Comparison of ENCODE assay signal across 8 cellular contexts in genomic region chr1:101238681-101239094, GRCh38. TPM values are rescaled to one million over a fixed set of nuclear protein-coding genes. Genes with fewer than 3 reads are reported as not detected.
A peak's percentile ranks its signal among the peaks of the same experiment; 100 is the strongest.
DNase-seq lines count a peak whose midpoint lies in the region; ATAC-seq, FAIRE-seq and TF ChIP-seq lines count a peak whose summit lies in the region.

No MANE protein-coding gene starts in this region.

- peaks cover 7% of the 10 kb centered on the region for H3K36me3 ChIP-seq in HAP-1 (replicated peaks)
- H3K36me3 ChIP-seq in bronchial epithelial cell (ENCODE audit: control insufficient read depth, insufficient read depth, low read length): no peaks in the 10 kb centered on the region

- H3K4me3 ChIP-seq in HAP-1 (peak overlapping the region; percentile 58), bronchial epithelial cell (ENCODE audit: low read depth, low read length) (no peak overlapping the region)

- no peaks in the 10 kb centered on the region for H3K9me3 ChIP-seq in HAP-1

- peaks cover 15% of the 10 kb centered on the region for H3K4me1 ChIP-seq in HAP-1

- no peaks in the 10 kb centered on the region for H3K27me3 ChIP-seq in HAP-1 (ENCODE audit: low read depth)
- peaks cover 2% of the 10 kb centered on the region for H3K27me3 ChIP-seq in bronchial epithelial cell (ENCODE audit: control insufficient read depth, insufficient read depth, low read length)

- FAIRE-seq in bronchial epithelial cell (lab: Jason Lieb, UNC): no peak

- no peak for ATAC-seq in HG03457 (IDR thresholded peaks at IDR 0.05; ENCODE audit: unreplicated experiment)

- in situ Hi-C loops in HAP-1 (cut with MboI; ENCODE audit: low sequenced_read_pairs): loop anchor here (10.0 kb wide), 1 partner anchor 214 kb away; the partner anchor contains the start of gene DPH5

- TF ChIP-seq CTCF in bronchial epithelial cell (IDR thresholded peaks at IDR 0.05; ENCODE audit: insufficient read depth, low read length, severe bottlenecking): peak; percentile 97

- peak; percentile 57 for DNase-seq in DMS153 treated with DMSO at 0.1 percent for 48 hours (lab: John Stamatoyannopoulos, UW; ENCODE audit: unreplicated experiment)
- DNase-seq in HAP-1 (ENCODE audit: low spot score in 2 of 2): peak; percentile 84 to 94
- DNase-seq in NCI-H146 treated with DMSO at 0.1 percent for 48 hours (lab: John Stamatoyannopoulos, UW; ENCODE audit: unreplicated experiment): peak; percentile 5
- peak; percentile 66 to 86 (median 74) for DNase-seq in activated CD4-positive, CD25-positive, alpha-beta regulatory T cell (lab: John Stamatoyannopoulos, UW)
- DNase-seq in bronchial epithelial cell (ENCODE audit: low read depth): peak; percentile 78
- DNase-seq in islet precursor cell: peak; percentile 93
- DNase-seq in stimulated activated CD4-positive, alpha-beta T cell treated with anti-CD3 and anti-CD28 coated beads, Interleukin-12 subunit alpha, Interleukin-12 subunit beta, amount 100 ng/mL, for 24 hours (ENCODE audit: low read depth in 2 of 2): peak; percentile 73 to 94

RNA-seq across cellular contexts. Expression of gene S1PR1, which starts 1.9 kb away (rescaled TPM):
- under 0.01 and 0.26 TPM in 2 replicates for total RNA-seq in bronchial epithelial cell

Comparison
In these comparisons a context has a peak if more than half of its experiments do, and no peak if none do; other contexts are left out.
1. DNase-seq: peak in every context shown above with its lines; median percentile 93 in islet precursor cell; 89 in HAP-1; 84 in stimulated activated CD4-positive, alpha-beta T cell treated with anti-CD3 and anti-CD28 coated beads, Interleukin-12 subunit alpha, Interleukin-12 subunit beta, amount 100 ng/mL, for 24 hours; 78 in bronchial epithelial cell; 74 in activated CD4-positive, CD25-positive, alpha-beta regulatory T cell; 57 in DMS153 treated with DMSO at 0.1 percent for 48 hours; 5 in NCI-H146 treated with DMSO at 0.1 percent for 48 hours.